ENCODE assay signal across 1 cellular context in genomic region chr1:153532769-153533599, GRCh38.
TF ChIP-seq lines count a peak whose summit lies in the region.

No MANE protein-coding gene starts in this region.

TF ChIP-seq in K562, 482 proteins besides CTCF, POLR2A, EP300 and RAD21 (continued from another document):
- TF ChIP-seq TCFL5 (CRISPR knock-in tag; conservative IDR thresholded peaks at IDR 0.05) (no peak), ZNF644 (tag; IDR thresholded peaks at IDR 0.05; ENCODE audit: low read depth) (no peak), E4F1 (CRISPR knock-in tag; IDR thresholded peaks at IDR 0.05; ENCODE audit: borderline replicate concordance) (no peak), PCBP1 (IDR thresholded peaks at IDR 0.05; ENCODE audit: low read depth, low read length, poor library complexity, severe bottlenecking) (no peak), MBD1 (CRISPR knock-in tag; IDR thresholded peaks at IDR 0.05) (no peak), BRF2 (IDR thresholded peaks at IDR 0.05; ENCODE audit: borderline replicate concordance, insufficient read depth, insufficient read length) (no peak), NCOR1 (IDR thresholded peaks at IDR 0.05) (no peak), ZFPM2 (CRISPR knock-in tag; IDR thresholded peaks at IDR 0.05) (no peak), ETV1 (tag; conservative IDR thresholded peaks at IDR 0.05; ENCODE audit: low read depth) (no peak), HMGXB4 (CRISPR knock-in tag; IDR thresholded peaks at IDR 0.05) (no peak), KAT7 (CRISPR knock-in tag; IDR thresholded peaks at IDR 0.05; ENCODE audit: borderline replicate concordance) (no peak), BRCA1 (IDR thresholded peaks at IDR 0.05) (no peak), BRCA1 (CRISPR knock-in tag; IDR thresholded peaks at IDR 0.05) (no peak), PRDM10 (IDR thresholded peaks at IDR 0.05; ENCODE audit: partially characterized antibody) (peak; percentile 15), TRIM28 (IDR thresholded peaks at IDR 0.05) (no peak), NFYB (IDR thresholded peaks at IDR 0.05; ENCODE audit: extremely low read depth, insufficient read length) (no peak), CBX2 (IDR thresholded peaks at IDR 0.05; ENCODE audit: insufficient read depth, low read length, poor library complexity, severe bottlenecking) (no peak), SIRT6 (IDR thresholded peaks at IDR 0.05; ENCODE audit: low read depth, low read length) (no peak), GATAD2A (IDR thresholded peaks at IDR 0.05) (no peak), JUND (IDR thresholded peaks at IDR 0.05; ENCODE audit: borderline replicate concordance, low read depth, low read length) (peak; percentile 63), JUND (tag; IDR thresholded peaks at IDR 0.05; ENCODE audit: borderline replicate concordance, low read depth, low read length) (no peak; the same call in 2 of the 3 replicates), MBD2 (IDR thresholded peaks at IDR 0.05; ENCODE audit: borderline replicate concordance, low read depth) (peak; percentile 32; the same call in 1 of the 2 replicates), CC2D1A (IDR thresholded peaks at IDR 0.05) (no peak), XRCC5 (IDR thresholded peaks at IDR 0.05; ENCODE audit: low read depth, low read length) (peak; percentile 79; the same call in 1 of the 2 replicates), TBP (optimal IDR thresholded peaks at IDR 0.05; ENCODE audit: low read depth, low read length) (peak; percentile 23), PTBP1 (IDR thresholded peaks at IDR 0.05; ENCODE audit: low read depth, low read length) (no peak), PML (IDR thresholded peaks at IDR 0.05; ENCODE audit: low read length) (no peak), ZNF354B (CRISPR knock-in tag; IDR thresholded peaks at IDR 0.05) (no peak), ZNF165 (CRISPR knock-in tag; IDR thresholded peaks at IDR 0.05; ENCODE audit: borderline replicate concordance) (no peak), SMC3 (conservative IDR thresholded peaks at IDR 0.05; ENCODE audit: insufficient read depth, low read depth, low read length) (peak; percentile 93), POLR2AphosphoS5 (IDR thresholded peaks at IDR 0.05; ENCODE audit: control insufficient read depth, insufficient read depth, low read depth, low read length) (no peak), GATA2 (CRISPR knock-in tag; IDR thresholded peaks at IDR 0.05) (no peak)
- TF ChIP-seq, protein P1, sequence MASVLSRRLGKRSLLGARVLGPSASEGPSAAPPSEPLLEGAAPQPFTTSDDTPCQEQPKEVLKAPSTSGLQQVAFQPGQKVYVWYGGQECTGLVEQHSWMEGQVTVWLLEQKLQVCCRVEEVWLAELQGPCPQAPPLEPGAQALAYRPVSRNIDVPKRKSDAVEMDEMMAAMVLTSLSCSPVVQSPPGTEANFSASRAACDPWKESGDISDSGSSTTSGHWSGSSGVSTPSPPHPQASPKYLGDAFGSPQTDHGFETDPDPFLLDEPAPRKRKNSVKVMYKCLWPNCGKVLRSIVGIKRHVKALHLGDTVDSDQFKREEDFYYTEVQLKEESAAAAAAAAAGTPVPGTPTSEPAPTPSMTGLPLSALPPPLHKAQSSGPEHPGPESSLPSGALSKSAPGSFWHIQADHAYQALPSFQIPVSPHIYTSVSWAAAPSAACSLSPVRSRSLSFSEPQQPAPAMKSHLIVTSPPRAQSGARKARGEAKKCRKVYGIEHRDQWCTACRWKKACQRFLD (CRISPR knock-in tag; IDR thresholded peaks at IDR 0.05), result no peak
- TF ChIP-seq, protein P2, sequence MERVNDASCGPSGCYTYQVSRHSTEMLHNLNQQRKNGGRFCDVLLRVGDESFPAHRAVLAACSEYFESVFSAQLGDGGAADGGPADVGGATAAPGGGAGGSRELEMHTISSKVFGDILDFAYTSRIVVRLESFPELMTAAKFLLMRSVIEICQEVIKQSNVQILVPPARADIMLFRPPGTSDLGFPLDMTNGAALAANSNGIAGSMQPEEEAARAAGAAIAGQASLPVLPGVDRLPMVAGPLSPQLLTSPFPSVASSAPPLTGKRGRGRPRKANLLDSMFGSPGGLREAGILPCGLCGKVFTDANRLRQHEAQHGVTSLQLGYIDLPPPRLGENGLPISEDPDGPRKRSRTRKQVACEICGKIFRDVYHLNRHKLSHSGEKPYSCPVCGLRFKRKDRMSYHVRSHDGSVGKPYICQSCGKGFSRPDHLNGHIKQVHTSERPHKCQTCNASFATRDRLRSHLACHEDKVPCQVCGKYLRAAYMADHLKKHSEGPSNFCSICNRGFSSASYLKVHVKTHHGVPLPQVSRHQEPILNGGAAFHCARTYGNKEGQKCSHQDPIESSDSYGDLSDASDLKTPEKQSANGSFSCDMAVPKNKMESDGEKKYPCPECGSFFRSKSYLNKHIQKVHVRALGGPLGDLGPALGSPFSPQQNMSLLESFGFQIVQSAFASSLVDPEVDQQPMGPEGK (CRISPR knock-in tag; IDR thresholded peaks at IDR 0.05; ENCODE audit: borderline replicate concordance), result no peak
TF ChIP-seq in K562: peak in this region for 43.
